ENCODE assay signal across 23 cellular contexts in genomic region chr17:72273301-72274056, GRCh38.
DNase-seq lines count a peak whose midpoint lies in the region; FAIRE-seq and TF ChIP-seq lines count a peak whose summit lies in the region.
"Had no signal": no experiment of that assay in that cellular context is flagged by ENCODE, and none has a peak within 500 bp of the region (broad histone marks: within the 10 kb centered on the region; RNA-seq: fewer than 3 reads in every experiment).

No MANE protein-coding gene starts in this region.

- H3K27ac ChIP-seq in astrocyte (ENCODE audit: low read depth, low read length) (no peak overlapping the region), right atrium auricular region (no peak overlapping the region)
- H3K27ac ChIP-seq: colonic mucosa, heart left ventricle, left ventricle myocardium inferior, tibial artery had no signal

- H3K9me3 ChIP-seq in astrocyte (ENCODE audit: insufficient read depth, low read depth, low read length), result no peaks in the 10 kb centered on the region
- no peaks in the 10 kb centered on the region for H3K9me3 ChIP-seq in right atrium auricular region
- H3K9me3 ChIP-seq: colonic mucosa, HAP-1, heart left ventricle, left ventricle myocardium inferior, mucosa of descending colon, tibial artery had no signal

- H3K4me3 ChIP-seq in astrocyte (ENCODE audit: insufficient read depth, low read depth, low read length) (no peak overlapping the region), right atrium auricular region (no peak overlapping the region), H7 (ENCODE audit: insufficient read depth, low read depth, low read length) (no peak overlapping the region)
- H3K4me3 ChIP-seq: colonic mucosa, HAP-1, heart left ventricle, left ventricle myocardium inferior, mucosa of descending colon, smooth muscle cell, tibial artery had no signal

- peaks cover 12% of the 10 kb centered on the region for H3K9me3 Mint-ChIP-seq in astrocyte (ENCODE audit: unreplicated experiment)
- H3K9me3 Mint-ChIP-seq in mesothelial cell of epicardium, result peaks cover 17% of the 10 kb centered on the region
- H3K9me3 Mint-ChIP-seq: stimulated activated naive CD8-positive, alpha-beta T cell treated with anti-CD3 and anti-CD28 coated beads, Interleukin-15, Interleukin-2, amounts not matched to agents 100 ng/mL and 50 ng/mL, for 24 hours had no signal

- DNase-seq in H4 (ENCODE audit: low spot score), result peak; percentile 61
- DNase-seq in HT1080 (ENCODE audit: low read depth), result peak; percentile 57
- DNase-seq in astrocyte (ENCODE audit: low read depth), result peak; percentile 16
- no peak for DNase-seq in mesothelial cell of epicardium (ENCODE audit: low spot score in 2 of 2, unreplicated experiment in 2 of 2)
- DNase-seq in right atrium auricular region (ENCODE audit: low spot score), result no peak
- no peak for DNase-seq in H7
- DNase-seq in C1 segment of cervical spinal cord (lab: John Stamatoyannopoulos, UW), result no peak
- DNase-seq: activated CD4-positive, alpha-beta T cell treated with anti-CD3 and anti-CD28 coated beads for 4 hours; activated CD8-positive, alpha-beta memory T cell treated with anti-CD3 and anti-CD28 coated beads, Interleukin-2, amount 10 ng/mL, durations not matched to agents 7 days and 5 days; colonic mucosa; DND-41; heart left ventricle; Kasumi-1; left ventricle myocardium inferior; mucosa of descending colon; NCI-H226; stimulated activated CD4-positive, alpha-beta T cell treated with anti-CD3 and anti-CD28 coated beads, Interleukin-2, amount 100 ng/mL, for 48 hours; tibial artery had no signal

- FAIRE-seq in astrocyte (lab: Jason Lieb, UNC), result no peak
- FAIRE-seq: TTC549 had no signal

- H3K4me3 Mint-ChIP-seq in astrocyte (ENCODE audit: unreplicated experiment) (no peak overlapping the region), mesothelial cell of epicardium (no peak overlapping the region)
- H3K4me3 Mint-ChIP-seq: activated CD8-positive, alpha-beta memory T cell treated with anti-CD3 and anti-CD28 coated beads, Interleukin-2, amount 10 ng/mL, durations not matched to agents 7 days and 5 days; activated naive CD8-positive, alpha-beta T cell; stimulated activated naive CD8-positive, alpha-beta T cell treated with anti-CD3 and anti-CD28 coated beads, Interleukin-15, Interleukin-2, amounts not matched to agents 100 ng/mL and 50 ng/mL, for 24 hours had no signal

- H3K79me2 ChIP-seq in astrocyte (ENCODE audit: insufficient read depth, low read length), result no peaks in the 10 kb centered on the region

- no peaks in the 10 kb centered on the region for H3K4me1 Mint-ChIP-seq in astrocyte (ENCODE audit: low read depth, unreplicated experiment)
- peaks cover 27% of the 10 kb centered on the region for H3K4me1 Mint-ChIP-seq in mesothelial cell of epicardium
- H3K4me1 Mint-ChIP-seq: activated CD8-positive, alpha-beta memory T cell treated with anti-CD3 and anti-CD28 coated beads, Interleukin-2, amount 10 ng/mL, durations not matched to agents 7 days and 5 days had no signal

- H3K27me3 Mint-ChIP-seq in astrocyte (ENCODE audit: low read depth, unreplicated experiment), result peaks cover 11% of the 10 kb centered on the region
- no peaks in the 10 kb centered on the region for H3K27me3 Mint-ChIP-seq in mesothelial cell of epicardium (ENCODE audit: low read depth)
- H3K27me3 Mint-ChIP-seq: activated CD8-positive, alpha-beta memory T cell treated with anti-CD3 and anti-CD28 coated beads, Interleukin-2, amount 10 ng/mL, durations not matched to agents 7 days and 5 days; stimulated activated naive CD8-positive, alpha-beta T cell treated with anti-CD3 and anti-CD28 coated beads, Interleukin-15, Interleukin-2, amounts not matched to agents 100 ng/mL and 50 ng/mL, for 24 hours had no signal

- H3K9ac ChIP-seq in astrocyte (ENCODE audit: low read length), result no peak overlapping the region

- H3K27ac Mint-ChIP-seq in astrocyte (ENCODE audit: unreplicated experiment) (no peak overlapping the region), mesothelial cell of epicardium (peak overlapping the region; percentile 22)
- H3K27ac Mint-ChIP-seq: activated CD8-positive, alpha-beta memory T cell treated with anti-CD3 and anti-CD28 coated beads, Interleukin-2, amount 10 ng/mL, durations not matched to agents 7 days and 5 days; activated naive CD8-positive, alpha-beta T cell; stimulated activated naive CD8-positive, alpha-beta T cell treated with anti-CD3 and anti-CD28 coated beads, Interleukin-15, Interleukin-2, amounts not matched to agents 100 ng/mL and 50 ng/mL, for 24 hours had no signal

- H3K4me2 ChIP-seq in astrocyte (ENCODE audit: low read length), result no peak overlapping the region
- H3K4me2 ChIP-seq: smooth muscle cell had no signal

- TF ChIP-seq CTCF in astrocyte (IDR thresholded peaks at IDR 0.05; ENCODE audit: insufficient read depth, low read depth, low read length) (no peak), mesothelial cell of epicardium (IDR thresholded peaks at IDR 0.05; ENCODE audit: unreplicated experiment) (no peak), right atrium auricular region (IDR thresholded peaks at IDR 0.05) (no peak)

- H4K20me1 ChIP-seq in astrocyte (ENCODE audit: insufficient read depth, low read length), result no peaks in the 10 kb centered on the region

- H3K27me3 ChIP-seq in astrocyte (ENCODE audit: insufficient read depth, low read length) (no peaks in the 10 kb centered on the region), right atrium auricular region (no peaks in the 10 kb centered on the region), H7 (ENCODE audit: control insufficient read depth, insufficient read depth, low read length) (peaks cover 1% of the 10 kb centered on the region; the same call in 1 of the 2 replicates)
- H3K27me3 ChIP-seq: colonic mucosa, heart left ventricle, tibial artery had no signal

- H3K4me1 ChIP-seq in astrocyte (ENCODE audit: insufficient read depth, low read length), result no peaks in the 10 kb centered on the region
- no peaks in the 10 kb centered on the region for H3K4me1 ChIP-seq in right atrium auricular region
- H3K4me1 ChIP-seq: colonic mucosa, HAP-1, left ventricle myocardium inferior had no signal

- H3K36me3 Mint-ChIP-seq in astrocyte (ENCODE audit: low read depth, unreplicated experiment) (no peaks in the 10 kb centered on the region), mesothelial cell of epicardium (no peaks in the 10 kb centered on the region)
- H3K36me3 Mint-ChIP-seq: activated CD8-positive, alpha-beta memory T cell treated with anti-CD3 and anti-CD28 coated beads, Interleukin-2, amount 10 ng/mL, durations not matched to agents 7 days and 5 days; activated naive CD8-positive, alpha-beta T cell had no signal

- H3K36me3 ChIP-seq in astrocyte (ENCODE audit: insufficient read depth, low read length) (no peaks in the 10 kb centered on the region), right atrium auricular region (no peaks in the 10 kb centered on the region), H7 (replicated peaks; ENCODE audit: control insufficient read depth, insufficient read depth, low read length) (no peaks in the 10 kb centered on the region)
- H3K36me3 ChIP-seq: colonic mucosa, HAP-1, heart left ventricle, left ventricle myocardium inferior, tibial artery had no signal

- H2AFZ ChIP-seq in astrocyte (ENCODE audit: low read depth, low read length), result no peak overlapping the region

Comparison
In these comparisons a context has a peak if more than half of its experiments do, and no peak if none do; other contexts are left out.
1. DNase-seq: peak in H4 (single experiment), HT1080 (single experiment) and astrocyte (single experiment); none in mesothelial cell of epicardium (0 of 2), right atrium auricular region (single experiment), H7 (single experiment) and C1 segment of cervical spinal cord (0 of 14).